12 cellular contexts compared by ENCODE assay signal in genomic region chr7:138316421-138317043, GRCh38.
DNase-seq lines count a peak whose midpoint lies in the region; ATAC-seq and TF ChIP-seq lines count a peak whose summit lies in the region.
"Had no signal": no experiment of that assay in that cellular context is flagged by ENCODE, and none has a peak within 500 bp of the region (broad histone marks: within the 10 kb centered on the region; RNA-seq: fewer than 3 reads in every experiment).

No MANE protein-coding gene starts in this region.

- no peak for DNase-seq in chondrocyte (ENCODE audit: low spot score)
- DNase-seq in effector CD8-positive, alpha-beta T cell (lab: John Stamatoyannopoulos, UW), result no peak
- no peak for DNase-seq in DMS114 treated with DMSO at 0.1 percent for 48 hours (lab: John Stamatoyannopoulos, UW; ENCODE audit: unreplicated experiment)
- DNase-seq in SW480 (ENCODE audit: low spot score), result no peak
- DNase-seq in superior temporal gyrus (ENCODE audit: extremely low spot score), result no peak
- DNase-seq: activated CD4-positive, alpha-beta memory T cell treated with anti-CD3 and anti-CD28 coated beads for 36 hours; activated naive CD8-positive, alpha-beta T cell treated with anti-CD3 and anti-CD28 coated beads for 36 hours; hypothalamus; MM.1S had no signal

- no peak overlapping the region for H3K4me3 Mint-ChIP-seq in chondrocyte (ENCODE audit: unreplicated experiment)
- H3K4me3 Mint-ChIP-seq: activated CD4-positive, alpha-beta memory T cell treated with anti-CD3 and anti-CD28 coated beads for 36 hours; activated naive CD8-positive, alpha-beta T cell treated with anti-CD3 and anti-CD28 coated beads for 36 hours had no signal

- TF ChIP-seq CTCF in chondrocyte (IDR thresholded peaks at IDR 0.05), result no peak

- no peaks in the 10 kb centered on the region for H3K27me3 Mint-ChIP-seq in chondrocyte (ENCODE audit: low read depth)

- peak; percentile 98 for ATAC-seq in GM19468 (IDR thresholded peaks at IDR 0.05; ENCODE audit: extremely low read depth, unreplicated experiment)
- peak; percentile 95 for ATAC-seq in HG03064 (IDR thresholded peaks at IDR 0.05; ENCODE audit: low read depth, unreplicated experiment)

- H3K9me3 Mint-ChIP-seq in chondrocyte (ENCODE audit: low read depth), result peaks cover 19% of the 10 kb centered on the region
- H3K9me3 Mint-ChIP-seq: activated CD4-positive, alpha-beta memory T cell treated with anti-CD3 and anti-CD28 coated beads for 36 hours had no signal

- peaks cover 8% of the 10 kb centered on the region for H3K36me3 Mint-ChIP-seq in chondrocyte (ENCODE audit: low read depth)
- H3K36me3 Mint-ChIP-seq: activated CD4-positive, alpha-beta memory T cell treated with anti-CD3 and anti-CD28 coated beads for 36 hours; activated naive CD8-positive, alpha-beta T cell treated with anti-CD3 and anti-CD28 coated beads for 36 hours had no signal

- H3K27ac Mint-ChIP-seq in chondrocyte (ENCODE audit: unreplicated experiment), result peak overlapping the region; percentile 55
- H3K27ac Mint-ChIP-seq: activated CD4-positive, alpha-beta memory T cell treated with anti-CD3 and anti-CD28 coated beads for 36 hours; activated naive CD8-positive, alpha-beta T cell treated with anti-CD3 and anti-CD28 coated beads for 36 hours had no signal

- H3K4me3 ChIP-seq in GM08714 (ENCODE audit: low read length), result peak overlapping the region; percentile 40; the same call in 1 of the 2 replicates

- H3K4me1 Mint-ChIP-seq in chondrocyte (ENCODE audit: low read depth), result peaks cover 16% of the 10 kb centered on the region
- H3K4me1 Mint-ChIP-seq: activated naive CD8-positive, alpha-beta T cell treated with anti-CD3 and anti-CD28 coated beads for 36 hours had no signal
